Comparison of ENCODE assay signal across 9 cellular contexts in genomic region chr9:6645153-6646027, GRCh38. TPM values are rescaled to one million over a fixed set of nuclear protein-coding genes. Genes with fewer than 3 reads are reported as not detected.
DNase-seq lines count a peak whose midpoint lies in the region; ATAC-seq and TF ChIP-seq lines count a peak whose summit lies in the region.
"Had no signal": no experiment of that assay in that cellular context is flagged by ENCODE, and none has a peak within 500 bp of the region (broad histone marks: within the 10 kb centered on the region; RNA-seq: fewer than 3 reads in every experiment).

TSS of gene GLDC (minus strand) at chr9:6645729. CDS start at chr9:6645499, 230 bp downstream.

- peaks cover 11% of the 10 kb centered on the region; the same call in 1 of the 2 replicates for H3K27me3 ChIP-seq in OCI-LY1 (ENCODE audit: insufficient read depth, low read length)
- H3K27me3 ChIP-seq in right atrium auricular region = peaks cover 5 to 16% of the 10 kb centered on the region in 2 donors

- peaks cover 20% of the 10 kb centered on the region for H3K4me1 Mint-ChIP-seq in CD14-positive monocyte
- H3K4me1 Mint-ChIP-seq in activated naive CD8-positive, alpha-beta T cell (ENCODE audit: low read depth) = peaks cover 22% of the 10 kb centered on the region

- H3K36me3 ChIP-seq in OCI-LY1 (ENCODE audit: insufficient read depth, low read length) (no peaks in the 10 kb centered on the region), right atrium auricular region (no peaks in the 10 kb centered on the region)

- ATAC-seq in HG03196 (IDR thresholded peaks at IDR 0.05; ENCODE audit: unreplicated experiment) = peak; percentile 84
- ATAC-seq: K562 had no signal

- H3K27ac ChIP-seq in OCI-LY1 (ENCODE audit: low read depth, low read length, poor library complexity, severe bottlenecking) (no peak within 1 kb of the TSS), right atrium auricular region (no peak within 1 kb of the TSS)

- peak within 1 kb of the TSS; percentile 57 to 87 for H3K4me3 Mint-ChIP-seq in CD14-positive monocyte
- peak within 1 kb of the TSS; percentile 87 for H3K4me3 Mint-ChIP-seq in activated naive CD8-positive, alpha-beta T cell

- peaks cover 0 to 2% of the 10 kb centered on the region in 2 donors for H3K36me3 Mint-ChIP-seq in CD14-positive monocyte
- no peaks in the 10 kb centered on the region for H3K36me3 Mint-ChIP-seq in activated naive CD8-positive, alpha-beta T cell

- H3K9me2 ChIP-seq in OCI-LY1 (ENCODE audit: low read depth, low read length) = no peaks in the 10 kb centered on the region

- no peaks in the 10 kb centered on the region for H4K20me1 ChIP-seq in OCI-LY1 (ENCODE audit: insufficient read depth, low read length)

- TF ChIP-seq CTCF in CD14-positive monocyte (IDR thresholded peaks at IDR 0.05) (no peak), OCI-LY1 (IDR thresholded peaks at IDR 0.05; ENCODE audit: low read length) (no peak), right atrium auricular region (IDR thresholded peaks at IDR 0.05) (no peak)

- no peaks in the 10 kb centered on the region for H3K79me2 ChIP-seq in OCI-LY1 (ENCODE audit: insufficient read depth, low read length)

- H3K4me3 ChIP-seq in OCI-LY1 (ENCODE audit: low read depth, low read length, poor library complexity, severe bottlenecking) (peak within 1 kb of the TSS; percentile 59), right atrium auricular region (peak within 1 kb of the TSS; percentile 27 to 52)
- H3K4me3 ChIP-seq: K562 had no signal

- peak; percentile 74 for TF ChIP-seq POLR2A in GM19193 (IDR thresholded peaks at IDR 0.05; ENCODE audit: extremely low read depth, insufficient read depth, insufficient read length)

- H2AFZ ChIP-seq in OCI-LY1 (ENCODE audit: low read length) = no peak within 1 kb of the TSS

- peaks cover 59 to 87% (median 76%) of the 10 kb centered on the region in 3 donors for H3K27me3 Mint-ChIP-seq in CD14-positive monocyte (ENCODE audit: low read depth in 3 of 3)
- H3K27me3 Mint-ChIP-seq in activated naive CD8-positive, alpha-beta T cell = peaks cover 42% of the 10 kb centered on the region

- H3K9me3 ChIP-seq in OCI-LY1 (ENCODE audit: low read length) = no peaks in the 10 kb centered on the region
- no peaks in the 10 kb centered on the region for H3K9me3 ChIP-seq in right atrium auricular region

- peak within 1 kb of the TSS; percentile 63 for H3K4me2 ChIP-seq in OCI-LY1 (ENCODE audit: low read length)

- peaks cover 0 to 22% (median 10%) of the 10 kb centered on the region in 7 donors for H3K9me3 Mint-ChIP-seq in CD14-positive monocyte
- H3K9me3 Mint-ChIP-seq in activated naive CD8-positive, alpha-beta T cell (ENCODE audit: low read depth) = no peaks in the 10 kb centered on the region

- peak within 1 kb of the TSS; percentile 16; the same call in 1 of the 2 replicates for H3K9ac ChIP-seq in OCI-LY1 (ENCODE audit: low read length)

- H3F3A ChIP-seq in OCI-LY1 (ENCODE audit: insufficient read depth, low read length) = no peaks in the 10 kb centered on the region

- DNase-seq in CD14-positive monocyte (ENCODE audit: low spot score) = no peak
- peak; percentile 59 for DNase-seq in right atrium auricular region (ENCODE audit: low spot score)
- DNase-seq in putamen (ENCODE audit: low spot score) = peak; percentile 42
- no peak for DNase-seq in effector CD4-positive, alpha-beta T cell

- H3K4me1 ChIP-seq in OCI-LY1 (ENCODE audit: insufficient read depth, low read length, severe bottlenecking) = peaks cover 15% of the 10 kb centered on the region
- peaks cover 0 to 7% of the 10 kb centered on the region in 2 donors for H3K4me1 ChIP-seq in right atrium auricular region

- intact Hi-C loops in CD14-positive monocyte (cut with micrococcal nuclease) = no loop called here

- H3K27ac Mint-ChIP-seq in CD14-positive monocyte = no peak within 1 kb of the TSS
- no peak within 1 kb of the TSS for H3K27ac Mint-ChIP-seq in activated naive CD8-positive, alpha-beta T cell

RNA-seq across cellular contexts. Expression of gene GLDC, which starts in this region (rescaled TPM):
- polyA plus RNA-seq in CD14-positive monocyte = not detected
- total RNA-seq in right atrium auricular region = under 1 TPM in 1 of 2 donors, not detected in 1; 0.39 TPM

Comparison
In these comparisons a context has a peak if more than half of its experiments do, and no peak if none do; other contexts are left out.
1. Peak in DNase-seq and H3K4me3 ChIP-seq in right atrium auricular region; RNA of the gene not detected or under 1 TPM.